In the genomic region with DNA sequence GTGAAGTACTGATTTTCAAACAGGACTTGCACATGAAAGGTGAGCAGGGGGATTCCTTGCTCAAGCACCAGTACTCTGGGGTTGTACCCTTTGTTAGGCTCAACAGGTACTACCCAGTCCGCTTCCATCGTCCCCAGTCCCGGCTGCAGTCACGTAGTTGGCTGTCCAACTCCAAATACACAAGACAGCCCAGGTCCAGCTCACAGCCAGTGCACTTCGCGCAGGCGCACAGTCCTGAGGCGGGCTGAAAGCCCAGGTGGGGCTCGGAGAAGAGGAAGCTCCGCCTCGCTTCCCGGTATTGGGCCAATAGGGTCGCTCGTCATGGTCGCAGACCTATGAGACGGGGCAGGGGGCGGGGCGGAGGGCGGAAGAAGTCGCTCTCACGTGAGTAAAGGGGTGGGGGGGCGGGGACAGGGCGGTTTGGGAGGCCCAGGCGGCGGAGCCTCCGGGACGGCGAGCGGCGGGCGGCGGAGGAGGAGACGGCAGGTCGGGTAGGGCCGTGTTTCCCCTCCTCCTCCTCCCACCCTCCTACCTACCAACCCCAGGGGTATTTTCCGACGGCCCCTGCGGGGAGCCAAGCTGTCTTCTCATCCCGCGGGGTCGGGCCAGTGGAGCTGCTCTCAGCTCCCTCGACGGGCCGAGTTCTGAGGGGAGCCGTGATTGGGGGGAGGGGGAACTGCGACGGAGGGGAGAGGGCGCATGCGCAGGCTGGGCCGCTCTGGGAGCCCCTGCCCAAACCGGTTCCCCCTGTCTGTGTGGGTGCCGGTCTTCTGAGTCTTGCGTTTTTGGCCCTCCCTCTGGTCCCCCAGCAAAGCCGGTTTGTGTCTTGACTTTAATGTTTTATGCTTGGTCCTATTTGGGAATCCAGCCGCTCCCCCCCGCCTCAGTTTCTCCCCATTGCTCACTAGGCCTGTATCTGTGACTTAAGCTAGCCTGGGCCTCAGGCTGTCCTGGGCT, we compare ENCODE assay signal across 1 cellular context.
TF ChIP-seq lines count a peak whose summit lies in the region.

A gene (plus strand): TSS at position 418 of the 957 bp plus-strand sequence. CDS start 16,040 bp downstream, outside the sequence.

TF ChIP-seq in HepG2, 621 proteins besides CTCF, POLR2A, EP300 and RAD21 (continued from another document and continues in another):
- TF ChIP-seq, protein P1, sequence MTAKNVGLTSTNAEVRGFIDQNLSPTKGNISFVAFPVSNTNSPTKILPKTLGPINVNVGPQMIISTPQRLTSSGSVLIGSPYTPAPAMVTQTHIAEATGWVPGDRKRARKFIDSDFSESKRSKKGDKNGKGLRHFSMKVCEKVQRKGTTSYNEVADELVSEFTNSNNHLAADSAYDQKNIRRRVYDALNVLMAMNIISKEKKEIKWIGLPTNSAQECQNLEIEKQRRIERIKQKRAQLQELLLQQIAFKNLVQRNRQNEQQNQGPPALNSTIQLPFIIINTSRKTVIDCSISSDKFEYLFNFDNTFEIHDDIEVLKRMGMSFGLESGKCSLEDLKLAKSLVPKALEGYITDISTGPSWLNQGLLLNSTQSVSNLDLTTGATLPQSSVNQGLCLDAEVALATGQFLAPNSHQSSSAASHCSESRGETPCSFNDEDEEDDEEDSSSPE (CRISPR knock-in tag; IDR thresholded peaks at IDR 0.05): 0 out of 2 replicates have a peak, but pooled peaks have one; percentile 30
- TF ChIP-seq MTA1 (CRISPR knock-in tag; IDR thresholded peaks at IDR 0.05; ENCODE audit: borderline replicate concordance) (peak; percentile 43; the same call in 1 of the 2 replicates), ZSCAN25 (CRISPR knock-in tag; IDR thresholded peaks at IDR 0.05) (no peak), NFYC (CRISPR knock-in tag; IDR thresholded peaks at IDR 0.05) (peak; percentile 81), NAIF1 (CRISPR knock-in tag; IDR thresholded peaks at IDR 0.05; ENCODE audit: borderline replicate concordance) (no peak), SIX1 (CRISPR knock-in tag; IDR thresholded peaks at IDR 0.05; ENCODE audit: borderline replicate concordance) (no peak), ELF1 (CRISPR knock-in tag; IDR thresholded peaks at IDR 0.05) (peak; percentile 86), CEBPB (IDR thresholded peaks at IDR 0.05; ENCODE audit: borderline replicate concordance, low read depth, low read length) (no peak), ZNF234 (CRISPR knock-in tag; conservative IDR thresholded peaks at IDR 0.05) (no peak), NFYB (CRISPR knock-in tag; IDR thresholded peaks at IDR 0.05) (peak; percentile 76), HNF4G (IDR thresholded peaks at IDR 0.05; ENCODE audit: borderline replicate concordance, low read depth, low read length) (no peak), HNF4G (CRISPR knock-in tag; IDR thresholded peaks at IDR 0.05; ENCODE audit: borderline replicate concordance, low read depth) (0 out of 2 replicates have a peak, but pooled peaks have one; percentile 31), ZNF263 (CRISPR knock-in tag; IDR thresholded peaks at IDR 0.05) (0 out of 2 replicates have a peak, but pooled peaks have one; percentile 16), ZNF619 (CRISPR knock-in tag; IDR thresholded peaks at IDR 0.05) (no peak), ZNF12 (CRISPR knock-in tag; IDR thresholded peaks at IDR 0.05) (0 out of 2 replicates have a peak, but pooled peaks have one; percentile 26), POLR2AphosphoS5 (IDR thresholded peaks at IDR 0.05; ENCODE audit: low read depth, low read length) (peak; percentile 85), SAP130 (CRISPR knock-in tag; IDR thresholded peaks at IDR 0.05; ENCODE audit: low read depth) (peak; percentile 71), NRL (CRISPR knock-in tag; IDR thresholded peaks at IDR 0.05; ENCODE audit: borderline replicate concordance) (peak; percentile 87; the same call in 1 of the 2 replicates), ZSCAN21 (CRISPR knock-in tag; IDR thresholded peaks at IDR 0.05; ENCODE audit: borderline replicate concordance) (0 out of 2 replicates have a peak, but pooled peaks have one; percentile 55), TBX2 (CRISPR knock-in tag; IDR thresholded peaks at IDR 0.05; ENCODE audit: borderline replicate concordance) (no peak; the same call in 1 of the 2 replicates), ARNT (IDR thresholded peaks at IDR 0.05) (no peak), ZNF720 (CRISPR knock-in tag; IDR thresholded peaks at IDR 0.05) (no peak), SP1 (IDR thresholded peaks at IDR 0.05) (no peak), SP1 (CRISPR knock-in tag; IDR thresholded peaks at IDR 0.05) (peak; percentile 76), ZNF572 (CRISPR knock-in tag; IDR thresholded peaks at IDR 0.05) (no peak), SMARCC2 (IDR thresholded peaks at IDR 0.05) (no peak), CENPT (CRISPR knock-in tag; IDR thresholded peaks at IDR 0.05; ENCODE audit: low read depth) (no peak), ZNF441 (CRISPR knock-in tag; IDR thresholded peaks at IDR 0.05; ENCODE audit: borderline replicate concordance) (peak; percentile 39; the same call in 1 of the 2 replicates), NR2C2 (CRISPR knock-in tag; IDR thresholded peaks at IDR 0.05; ENCODE audit: borderline replicate concordance) (peak; percentile 25; the same call in 1 of the 2 replicates), POLR2G (IDR thresholded peaks at IDR 0.05; ENCODE audit: low read depth, low read length) (peak; percentile 84), ZNF335 (CRISPR knock-in tag; IDR thresholded peaks at IDR 0.05) (no peak), GZF1 (CRISPR knock-in tag; IDR thresholded peaks at IDR 0.05) (no peak), POGZ (CRISPR knock-in tag; IDR thresholded peaks at IDR 0.05) (peak; percentile 62; the same call in 1 of the 2 replicates)
- TF ChIP-seq, protein P2, sequence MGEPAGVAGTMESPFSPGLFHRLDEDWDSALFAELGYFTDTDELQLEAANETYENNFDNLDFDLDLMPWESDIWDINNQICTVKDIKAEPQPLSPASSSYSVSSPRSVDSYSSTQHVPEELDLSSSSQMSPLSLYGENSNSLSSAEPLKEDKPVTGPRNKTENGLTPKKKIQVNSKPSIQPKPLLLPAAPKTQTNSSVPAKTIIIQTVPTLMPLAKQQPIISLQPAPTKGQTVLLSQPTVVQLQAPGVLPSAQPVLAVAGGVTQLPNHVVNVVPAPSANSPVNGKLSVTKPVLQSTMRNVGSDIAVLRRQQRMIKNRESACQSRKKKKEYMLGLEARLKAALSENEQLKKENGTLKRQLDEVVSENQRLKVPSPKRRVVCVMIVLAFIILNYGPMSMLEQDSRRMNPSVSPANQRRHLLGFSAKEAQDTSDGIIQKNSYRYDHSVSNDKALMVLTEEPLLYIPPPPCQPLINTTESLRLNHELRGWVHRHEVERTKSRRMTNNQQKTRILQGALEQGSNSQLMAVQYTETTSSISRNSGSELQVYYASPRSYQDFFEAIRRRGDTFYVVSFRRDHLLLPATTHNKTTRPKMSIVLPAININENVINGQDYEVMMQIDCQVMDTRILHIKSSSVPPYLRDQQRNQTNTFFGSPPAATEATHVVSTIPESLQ (CRISPR knock-in tag; conservative IDR thresholded peaks at IDR 0.05): no peak
- TF ChIP-seq, protein P3, sequence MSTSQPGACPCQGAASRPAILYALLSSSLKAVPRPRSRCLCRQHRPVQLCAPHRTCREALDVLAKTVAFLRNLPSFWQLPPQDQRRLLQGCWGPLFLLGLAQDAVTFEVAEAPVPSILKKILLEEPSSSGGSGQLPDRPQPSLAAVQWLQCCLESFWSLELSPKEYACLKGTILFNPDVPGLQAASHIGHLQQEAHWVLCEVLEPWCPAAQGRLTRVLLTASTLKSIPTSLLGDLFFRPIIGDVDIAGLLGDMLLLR (CRISPR knock-in tag; IDR thresholded peaks at IDR 0.05): peak; percentile 33; the same call in 1 of the 2 replicates
- TF ChIP-seq, protein P4, sequence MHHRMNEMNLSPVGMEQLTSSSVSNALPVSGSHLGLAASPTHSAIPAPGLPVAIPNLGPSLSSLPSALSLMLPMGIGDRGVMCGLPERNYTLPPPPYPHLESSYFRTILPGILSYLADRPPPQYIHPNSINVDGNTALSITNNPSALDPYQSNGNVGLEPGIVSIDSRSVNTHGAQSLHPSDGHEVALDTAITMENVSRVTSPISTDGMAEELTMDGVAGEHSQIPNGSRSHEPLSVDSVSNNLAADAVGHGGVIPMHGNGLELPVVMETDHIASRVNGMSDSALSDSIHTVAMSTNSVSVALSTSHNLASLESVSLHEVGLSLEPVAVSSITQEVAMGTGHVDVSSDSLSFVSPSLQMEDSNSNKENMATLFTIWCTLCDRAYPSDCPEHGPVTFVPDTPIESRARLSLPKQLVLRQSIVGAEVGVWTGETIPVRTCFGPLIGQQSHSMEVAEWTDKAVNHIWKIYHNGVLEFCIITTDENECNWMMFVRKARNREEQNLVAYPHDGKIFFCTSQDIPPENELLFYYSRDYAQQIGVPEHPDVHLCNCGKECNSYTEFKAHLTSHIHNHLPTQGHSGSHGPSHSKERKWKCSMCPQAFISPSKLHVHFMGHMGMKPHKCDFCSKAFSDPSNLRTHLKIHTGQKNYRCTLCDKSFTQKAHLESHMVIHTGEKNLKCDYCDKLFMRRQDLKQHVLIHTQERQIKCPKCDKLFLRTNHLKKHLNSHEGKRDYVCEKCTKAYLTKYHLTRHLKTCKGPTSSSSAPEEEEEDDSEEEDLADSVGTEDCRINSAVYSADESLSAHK (CRISPR knock-in tag; IDR thresholded peaks at IDR 0.05; ENCODE audit: borderline replicate concordance): no peak
- TF ChIP-seq, protein P5, sequence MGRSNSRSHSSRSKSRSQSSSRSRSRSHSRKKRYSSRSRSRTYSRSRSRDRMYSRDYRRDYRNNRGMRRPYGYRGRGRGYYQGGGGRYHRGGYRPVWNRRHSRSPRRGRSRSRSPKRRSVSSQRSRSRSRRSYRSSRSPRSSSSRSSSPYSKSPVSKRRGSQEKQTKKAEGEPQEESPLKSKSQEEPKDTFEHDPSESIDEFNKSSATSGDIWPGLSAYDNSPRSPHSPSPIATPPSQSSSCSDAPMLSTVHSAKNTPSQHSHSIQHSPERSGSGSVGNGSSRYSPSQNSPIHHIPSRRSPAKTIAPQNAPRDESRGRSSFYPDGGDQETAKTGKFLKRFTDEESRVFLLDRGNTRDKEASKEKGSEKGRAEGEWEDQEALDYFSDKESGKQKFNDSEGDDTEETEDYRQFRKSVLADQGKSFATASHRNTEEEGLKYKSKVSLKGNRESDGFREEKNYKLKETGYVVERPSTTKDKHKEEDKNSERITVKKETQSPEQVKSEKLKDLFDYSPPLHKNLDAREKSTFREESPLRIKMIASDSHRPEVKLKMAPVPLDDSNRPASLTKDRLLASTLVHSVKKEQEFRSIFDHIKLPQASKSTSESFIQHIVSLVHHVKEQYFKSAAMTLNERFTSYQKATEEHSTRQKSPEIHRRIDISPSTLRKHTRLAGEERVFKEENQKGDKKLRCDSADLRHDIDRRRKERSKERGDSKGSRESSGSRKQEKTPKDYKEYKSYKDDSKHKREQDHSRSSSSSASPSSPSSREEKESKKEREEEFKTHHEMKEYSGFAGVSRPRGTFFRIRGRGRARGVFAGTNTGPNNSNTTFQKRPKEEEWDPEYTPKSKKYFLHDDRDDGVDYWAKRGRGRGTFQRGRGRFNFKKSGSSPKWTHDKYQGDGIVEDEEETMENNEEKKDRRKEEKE (IDR thresholded peaks at IDR 0.05): no peak
- TF ChIP-seq, protein P6, sequence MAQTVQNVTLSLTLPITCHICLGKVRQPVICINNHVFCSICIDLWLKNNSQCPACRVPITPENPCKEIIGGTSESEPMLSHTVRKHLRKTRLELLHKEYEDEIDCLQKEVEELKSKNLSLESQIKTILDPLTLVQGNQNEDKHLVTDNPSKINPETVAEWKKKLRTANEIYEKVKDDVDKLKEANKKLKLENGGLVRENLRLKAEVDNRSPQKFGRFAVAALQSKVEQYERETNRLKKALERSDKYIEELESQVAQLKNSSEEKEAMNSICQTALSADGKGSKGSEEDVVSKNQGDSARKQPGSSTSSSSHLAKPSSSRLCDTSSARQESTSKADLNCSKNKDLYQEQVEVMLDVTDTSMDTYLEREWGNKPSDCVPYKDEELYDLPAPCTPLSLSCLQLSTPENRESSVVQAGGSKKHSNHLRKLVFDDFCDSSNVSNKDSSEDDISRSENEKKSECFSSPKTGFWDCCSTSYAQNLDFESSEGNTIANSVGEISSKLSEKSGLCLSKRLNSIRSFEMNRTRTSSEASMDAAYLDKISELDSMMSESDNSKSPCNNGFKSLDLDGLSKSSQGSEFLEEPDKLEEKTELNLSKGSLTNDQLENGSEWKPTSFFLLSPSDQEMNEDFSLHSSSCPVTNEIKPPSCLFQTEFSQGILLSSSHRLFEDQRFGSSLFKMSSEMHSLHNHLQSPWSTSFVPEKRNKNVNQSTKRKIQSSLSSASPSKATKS (CRISPR knock-in tag; IDR thresholded peaks at IDR 0.05): no peak
- TF ChIP-seq, protein P7, sequence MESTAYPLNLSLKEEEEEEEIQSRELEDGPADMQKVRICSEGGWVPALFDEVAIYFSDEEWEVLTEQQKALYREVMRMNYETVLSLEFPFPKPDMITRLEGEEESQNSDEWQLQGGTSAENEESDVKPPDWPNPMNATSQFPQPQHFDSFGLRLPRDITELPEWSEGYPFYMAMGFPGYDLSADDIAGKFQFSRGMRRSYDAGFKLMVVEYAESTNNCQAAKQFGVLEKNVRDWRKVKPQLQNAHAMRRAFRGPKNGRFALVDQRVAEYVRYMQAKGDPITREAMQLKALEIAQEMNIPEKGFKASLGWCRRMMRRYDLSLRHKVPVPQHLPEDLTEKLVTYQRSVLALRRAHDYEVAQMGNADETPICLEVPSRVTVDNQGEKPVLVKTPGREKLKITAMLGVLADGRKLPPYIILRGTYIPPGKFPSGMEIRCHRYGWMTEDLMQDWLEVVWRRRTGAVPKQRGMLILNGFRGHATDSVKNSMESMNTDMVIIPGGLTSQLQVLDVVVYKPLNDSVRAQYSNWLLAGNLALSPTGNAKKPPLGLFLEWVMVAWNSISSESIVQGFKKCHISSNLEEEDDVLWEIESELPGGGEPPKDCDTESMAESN (CRISPR knock-in tag; conservative IDR thresholded peaks at IDR 0.05): 0 out of 2 replicates have a peak, but pooled peaks have one; percentile 16
